In the genomic region with DNA sequence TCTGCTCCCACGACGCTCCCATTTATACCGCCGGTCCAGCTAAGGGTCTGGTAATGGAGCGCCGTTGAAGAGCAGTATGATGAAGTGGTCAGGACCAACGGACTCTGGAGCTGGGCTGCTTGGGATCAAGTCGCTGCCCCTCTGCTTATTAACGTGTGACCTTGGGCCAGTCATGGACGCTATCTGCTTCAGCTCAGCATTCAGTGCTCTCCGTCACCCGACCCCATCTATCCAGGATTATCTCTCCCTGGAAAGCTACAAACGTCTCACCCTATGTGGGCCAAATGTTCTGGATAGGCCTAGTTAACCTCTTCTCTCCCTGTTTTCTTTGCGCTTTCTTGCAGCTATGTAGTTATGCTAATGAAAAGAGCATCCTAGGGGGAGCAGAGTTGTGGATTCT, we compare ENCODE assay signal across 8 cellular contexts. TPM values are rescaled to one million over a fixed set of nuclear protein-coding genes. Genes with fewer than 3 reads are reported as not detected.
DNase-seq lines count a peak whose midpoint lies in the region; ATAC-seq and TF ChIP-seq lines count a peak whose summit lies in the region.

No MANE protein-coding gene starts in this region.

- H3K9me3 ChIP-seq in CD4-positive, CD25-positive, alpha-beta regulatory T cell (ENCODE audit: control insufficient read depth in 2 of 2, low read length in 2 of 2) = no peaks in the 10 kb centered on the region
- no peaks in the 10 kb centered on the region for H3K9me3 ChIP-seq in adrenal gland (replicated peaks in 1 of 3)
- no peaks in the 10 kb centered on the region for H3K9me3 ChIP-seq in thymus (ENCODE audit: control insufficient read depth)

- no peaks in the 10 kb centered on the region for H3K27me3 ChIP-seq in CD4-positive, CD25-positive, alpha-beta regulatory T cell (ENCODE audit: control insufficient read depth, insufficient read depth, low read length)
- no peaks in the 10 kb centered on the region for H3K27me3 ChIP-seq in adrenal gland
- H3K27me3 ChIP-seq in kidney epithelial cell (ENCODE audit: control insufficient read depth, insufficient read depth, low read length) = no peaks in the 10 kb centered on the region
- H3K27me3 ChIP-seq in thymus (ENCODE audit: control insufficient read depth, insufficient read depth) = no peaks in the 10 kb centered on the region

- H3K4me1 ChIP-seq in CD4-positive, CD25-positive, alpha-beta regulatory T cell (ENCODE audit: control insufficient read depth, insufficient read depth, low read length, poor library complexity, severe bottlenecking) = peaks cover 21% of the 10 kb centered on the region
- peaks cover 11 to 13% of the 10 kb centered on the region in 2 donors for H3K4me1 ChIP-seq in adrenal gland (replicated peaks in 1 of 2)
- peaks cover 9% of the 10 kb centered on the region for H3K4me1 ChIP-seq in thymus (ENCODE audit: control insufficient read depth, insufficient read depth, low read length)

- DNase-seq in CD4-positive, CD25-positive, alpha-beta regulatory T cell = no peak
- DNase-seq in adrenal gland (no peak), kidney epithelial cell (ENCODE audit: low read depth) (no peak)
- no peak for DNase-seq in stimulated activated CD4-positive, alpha-beta T cell treated with anti-CD3 and anti-CD28 coated beads, Interleukin-4, amount 100 ng/mL, for 4 hours

- intact Hi-C loops in adrenal gland (cut with DNase I) = no loop called here

- H3K27ac Mint-ChIP-seq in CD4-positive, CD25-positive, alpha-beta regulatory T cell = peak overlapping the region in 2 of 3 donors; percentile 92 to 98

- no peaks in the 10 kb centered on the region for H3K27me3 Mint-ChIP-seq in CD4-positive, CD25-positive, alpha-beta regulatory T cell

- peaks cover 0 to 4% (median 0%) of the 10 kb centered on the region in 7 donors for H3K9me3 Mint-ChIP-seq in CD4-positive, CD25-positive, alpha-beta regulatory T cell

- peaks cover 20 to 53% (median 38%) of the 10 kb centered on the region in 4 donors for H3K4me1 Mint-ChIP-seq in CD4-positive, CD25-positive, alpha-beta regulatory T cell

- H3K4me3 ChIP-seq in CD4-positive, CD25-positive, alpha-beta regulatory T cell (ENCODE audit: low read depth, low read length) = peak overlapping the region; percentile 91
- H3K4me3 ChIP-seq in adrenal gland (peak overlapping the region; percentile 38 to 84 (median 76)), kidney epithelial cell (ENCODE audit: low read depth, low read length) (peak overlapping the region; percentile 93), thymus (ENCODE audit: low read length) (peak overlapping the region; percentile 86)

- TF ChIP-seq POLR2A in adrenal gland (IDR thresholded peaks at IDR 0.05) = no peak

- WGBS in adrenal gland, 4 donors = 7 to 9% (median 8%) methylated on average over 14 of the region's 14 CpGs
- 12% methylated on average over 14 of the region's 14 CpGs for WGBS in thymus

- no peak for ATAC-seq in CD4-positive, CD25-positive, alpha-beta regulatory T cell (ENCODE audit: low read depth in 2 of 2)
- peak; percentile 2 for ATAC-seq in HG03354 (IDR thresholded peaks at IDR 0.05; ENCODE audit: poor library complexity, severe bottlenecking, unreplicated experiment)
- no peak for ATAC-seq in HG02759 (IDR thresholded peaks at IDR 0.05; ENCODE audit: unreplicated experiment)
- no peak for ATAC-seq in HG02610 (IDR thresholded peaks at IDR 0.05; ENCODE audit: unreplicated experiment)

- H3K27ac ChIP-seq in CD4-positive, CD25-positive, alpha-beta regulatory T cell (ENCODE audit: insufficient read depth, low read length, poor library complexity, severe bottlenecking) = peak overlapping the region; percentile 73
- no peak overlapping the region for H3K27ac ChIP-seq in adrenal gland
- peak overlapping the region; percentile 93 for H3K27ac ChIP-seq in thymus (ENCODE audit: low read depth)

- no peaks in the 10 kb centered on the region for H3K36me3 ChIP-seq in CD4-positive, CD25-positive, alpha-beta regulatory T cell (ENCODE audit: control insufficient read depth, insufficient read depth, low read length)
- no peaks in the 10 kb centered on the region for H3K36me3 ChIP-seq in adrenal gland (replicated peaks in 1 of 2)
- no peaks in the 10 kb centered on the region for H3K36me3 ChIP-seq in kidney epithelial cell (ENCODE audit: control insufficient read depth, insufficient read depth, low read length)
- peaks cover 12% of the 10 kb centered on the region for H3K36me3 ChIP-seq in thymus (ENCODE audit: control insufficient read depth, insufficient read depth)

- TF ChIP-seq CTCF in adrenal gland (IDR thresholded peaks at IDR 0.05) (no peak), kidney epithelial cell (IDR thresholded peaks at IDR 0.05; ENCODE audit: insufficient read depth, low read length, poor library complexity, severe bottlenecking) (no peak)

- peaks cover 20% of the 10 kb centered on the region for H3K36me3 Mint-ChIP-seq in CD4-positive, CD25-positive, alpha-beta regulatory T cell

- H3K4me3 Mint-ChIP-seq in CD4-positive, CD25-positive, alpha-beta regulatory T cell = peak overlapping the region; percentile 97 to 100 (median 98)

RNA-seq across cellular contexts. Expression of gene MSH2, which starts 0.9 kb away (rescaled TPM):
- 12.9 TPM for total RNA-seq in CD4-positive, CD25-positive, alpha-beta regulatory T cell
- 10 to 100 TPM; 28.2 to 29.9 (median 29.1) TPM for polyA plus RNA-seq in CD4-positive, CD25-positive, alpha-beta regulatory T cell
- 10 to 100 TPM in 5 of 8 donors, 1 to 10 TPM in 3; 8.0 to 23.9 (median 11.9) TPM for total RNA-seq in adrenal gland
- 10 to 100 TPM in 1 of 3 donors, 1 to 10 TPM in 2; 3.9 to 18.0 (median 4.9) TPM for polyA plus RNA-seq in adrenal gland
- total RNA-seq in kidney epithelial cell = 21.2 and 26.5 TPM in 2 replicates
- 24.2 TPM for polyA plus RNA-seq in thymus

RNA-seq across cellular contexts. Expression of gene EPCAM, which starts 34.7 kb away (rescaled TPM):
- total RNA-seq in CD4-positive, CD25-positive, alpha-beta regulatory T cell = 0.54 TPM
- not detected for polyA plus RNA-seq in CD4-positive, CD25-positive, alpha-beta regulatory T cell
- 10 to 100 TPM in 6 of 8 donors, 1 to 10 TPM in 2; 5.8 to 18.4 (median 12.1) TPM for total RNA-seq in adrenal gland
- 10 to 100 TPM; 13.6 to 36.7 (median 16.4) TPM for polyA plus RNA-seq in adrenal gland
- 133 and 135 TPM in 2 replicates for total RNA-seq in kidney epithelial cell
- polyA plus RNA-seq in thymus = 34.1 TPM

Comparison
In these comparisons a context has a peak if more than half of its experiments do, and no peak if none do; other contexts are left out.
1. H3K27ac ChIP-seq: peak in CD4-positive, CD25-positive, alpha-beta regulatory T cell (single experiment) and thymus (single experiment); none in adrenal gland (0 of 5).
2. Peak in every context shown above with its lines, with median percentiles within 50 percentile points of each other: H3K4me3 ChIP-seq.